8 cellular contexts compared by ENCODE assay signal in genomic region chr3:185585862-185586643, GRCh38. TPM values are rescaled to one million over a fixed set of nuclear protein-coding genes. Genes with fewer than 3 reads are reported as not detected.
A peak's percentile ranks its signal among the peaks of the same experiment; 100 is the strongest.
DNase-seq lines count a peak whose midpoint lies in the region; TF ChIP-seq lines count a peak whose summit lies in the region.

Gene SENP2 (plus strand): TSS chr3:185586295. CDS start chr3:185586414, 119 bp downstream.

- H3K9me2 ChIP-seq in MM.1S (replicated peaks; ENCODE audit: insufficient read depth, low read length) = no peaks in the 10 kb centered on the region

- H3K4me1 ChIP-seq in ES-I3 (ENCODE audit: insufficient read depth, low read length) = no peaks in the 10 kb centered on the region
- peaks cover 46% of the 10 kb centered on the region for H3K4me1 ChIP-seq in HAP-1
- peaks cover 18% of the 10 kb centered on the region for H3K4me1 ChIP-seq in MM.1S (ENCODE audit: low read length)

- TF ChIP-seq CTCF in MM.1S (IDR thresholded peaks at IDR 0.05; ENCODE audit: low read length) (no peak), fibroblast of the aortic adventitia (IDR thresholded peaks at IDR 0.05; ENCODE audit: insufficient read depth, low read length) (peak; percentile 7), nephron (IDR thresholded peaks at IDR 0.05; ENCODE audit: unreplicated experiment in 3 of 3) (no peak)

- H3K4me1 Mint-ChIP-seq in nephron = peaks cover 19% of the 10 kb centered on the region
- peaks cover 45% of the 10 kb centered on the region for H3K4me1 Mint-ChIP-seq in stimulated activated naive CD8-positive, alpha-beta T cell treated with anti-CD3 and anti-CD28 coated beads, Interleukin-15, Interleukin-2, amounts not matched to agents 100 ng/mL and 50 ng/mL, for 24 hours (ENCODE audit: low read depth)

- peak within 1 kb of the TSS; percentile 87 to 89 (median 87) for H3K4me3 Mint-ChIP-seq in nephron
- peak within 1 kb of the TSS; percentile 88 for H3K4me3 Mint-ChIP-seq in stimulated activated naive CD8-positive, alpha-beta T cell treated with anti-CD3 and anti-CD28 coated beads, Interleukin-15, Interleukin-2, amounts not matched to agents 100 ng/mL and 50 ng/mL, for 24 hours

- peak within 1 kb of the TSS; percentile 75 for H3K9ac ChIP-seq in ES-I3 (ENCODE audit: low read depth, low read length)
- H3K9ac ChIP-seq in MM.1S (ENCODE audit: low read length) = peak within 1 kb of the TSS; percentile 92

- H3K9me3 ChIP-seq in ES-I3 (ENCODE audit: control insufficient read depth, insufficient read depth, low read length) (no peaks in the 10 kb centered on the region), HAP-1 (no peaks in the 10 kb centered on the region), MM.1S (replicated peaks; ENCODE audit: insufficient read depth, low read length) (no peaks in the 10 kb centered on the region)

- H3K4me3 ChIP-seq in HAP-1 (peak within 1 kb of the TSS; percentile 93), MM.1S (ENCODE audit: low read length) (peak within 1 kb of the TSS; percentile 89), fibroblast of the aortic adventitia (ENCODE audit: low read depth, low read length) (peak within 1 kb of the TSS; percentile 70)

- H3K4me2 ChIP-seq in MM.1S (ENCODE audit: low read depth, low read length) = peak within 1 kb of the TSS; percentile 95

- peak; percentile 96 to 99 for DNase-seq in HAP-1 (ENCODE audit: low spot score in 2 of 2)
- peak; percentile 100 for DNase-seq in MM.1S
- DNase-seq in SIG-M5 (lab: John Stamatoyannopoulos, UW) = peak; percentile 95
- peak; percentile 95 for DNase-seq in activated gamma-delta T cell (lab: John Stamatoyannopoulos, UW)
- peak; percentile 99 for DNase-seq in fibroblast of the aortic adventitia (ENCODE audit: low read depth)

- H3K79me2 ChIP-seq in MM.1S (ENCODE audit: low read length) = peaks cover 33% of the 10 kb centered on the region

- H3K27me3 Mint-ChIP-seq in nephron (ENCODE audit: low read depth) = peaks cover 14% of the 10 kb centered on the region
- no peaks in the 10 kb centered on the region for H3K27me3 Mint-ChIP-seq in stimulated activated naive CD8-positive, alpha-beta T cell treated with anti-CD3 and anti-CD28 coated beads, Interleukin-15, Interleukin-2, amounts not matched to agents 100 ng/mL and 50 ng/mL, for 24 hours

- H3K36me3 Mint-ChIP-seq in nephron (ENCODE audit: low read depth) = no peaks in the 10 kb centered on the region
- H3K36me3 Mint-ChIP-seq in stimulated activated naive CD8-positive, alpha-beta T cell treated with anti-CD3 and anti-CD28 coated beads, Interleukin-15, Interleukin-2, amounts not matched to agents 100 ng/mL and 50 ng/mL, for 24 hours (ENCODE audit: low read depth) = peaks cover 5% of the 10 kb centered on the region

- H3K27me3 ChIP-seq in HAP-1 (ENCODE audit: low read depth) (no peaks in the 10 kb centered on the region), MM.1S (replicated peaks; ENCODE audit: insufficient read depth, low read length) (no peaks in the 10 kb centered on the region)

- H3K27ac ChIP-seq in MM.1S (ENCODE audit: low read length) = peak within 1 kb of the TSS; percentile 92

- H3K27ac Mint-ChIP-seq in nephron = peak within 1 kb of the TSS; percentile 50 to 88 (median 82)
- peak within 1 kb of the TSS; percentile 96 for H3K27ac Mint-ChIP-seq in stimulated activated naive CD8-positive, alpha-beta T cell treated with anti-CD3 and anti-CD28 coated beads, Interleukin-15, Interleukin-2, amounts not matched to agents 100 ng/mL and 50 ng/mL, for 24 hours

- no peaks in the 10 kb centered on the region for H3K9me3 Mint-ChIP-seq in nephron
- H3K9me3 Mint-ChIP-seq in stimulated activated naive CD8-positive, alpha-beta T cell treated with anti-CD3 and anti-CD28 coated beads, Interleukin-15, Interleukin-2, amounts not matched to agents 100 ng/mL and 50 ng/mL, for 24 hours = no peaks in the 10 kb centered on the region

- 0 out of 2 replicates have a peak, but pooled peaks cover 4% of the 10 kb centered on the region for H4K20me1 ChIP-seq in MM.1S (ENCODE audit: insufficient read depth, low read length)

- in situ Hi-C loops in HAP-1 (cut with MboI; ENCODE audit: low sequenced_read_pairs) = no loop called here

- no peaks in the 10 kb centered on the region for H3K36me3 ChIP-seq in ES-I3 (ENCODE audit: insufficient read depth, low read length)
- H3K36me3 ChIP-seq in HAP-1 (replicated peaks) = peaks cover 3% of the 10 kb centered on the region; the same call in 1 of the 2 replicates
- no peaks in the 10 kb centered on the region for H3K36me3 ChIP-seq in MM.1S (replicated peaks; ENCODE audit: insufficient read depth, low read length)

- H2AFZ ChIP-seq in MM.1S (ENCODE audit: low read length) = peak within 1 kb of the TSS; percentile 94

- peaks cover 7% of the 10 kb centered on the region; the same call in 1 of the 2 replicates for H3F3A ChIP-seq in MM.1S (ENCODE audit: insufficient read depth, low read length)

RNA-seq across cellular contexts. Expression of gene SENP2, which starts in this region (rescaled TPM):
- 34.8 and 39.6 TPM in 2 replicates for total RNA-seq in fibroblast of the aortic adventitia (ENCODE audit: low replicate concordance)

Comparison
In these comparisons a context has a peak if more than half of its experiments do, and no peak if none do; other contexts are left out.
1. Peak in every context shown above with its lines: DNase-seq, H3K4me3 ChIP-seq and H3K27ac ChIP-seq.